ENCODE assay signal across 14 cellular contexts in the genomic region with DNA sequence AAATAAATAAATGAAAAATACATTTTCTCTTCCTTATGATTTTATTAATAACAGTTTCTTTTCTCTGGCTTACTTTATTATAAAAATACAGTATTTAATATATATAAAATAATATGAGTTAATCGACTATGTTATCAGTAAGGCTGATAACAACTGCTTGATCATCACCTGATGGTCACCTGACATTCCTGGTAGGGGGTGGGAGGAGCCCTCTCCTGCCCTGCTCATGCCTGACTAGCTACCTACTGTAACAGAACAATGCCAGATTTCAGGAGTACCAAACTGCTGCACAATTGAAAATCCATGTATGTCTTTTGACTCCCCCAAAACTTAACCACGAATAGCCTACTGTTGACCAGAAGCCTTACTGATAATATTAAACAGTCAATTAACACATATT. TPM values are rescaled to one million over a fixed set of nuclear protein-coding genes. Genes with fewer than 3 reads are reported as not detected.
DNase-seq lines count a peak whose midpoint lies in the region; ATAC-seq and TF ChIP-seq lines count a peak whose summit lies in the region.
"Had no signal": no experiment of that assay in that cellular context is flagged by ENCODE, and none has a peak within 500 bp of the region (broad histone marks: within the 10 kb centered on the region; RNA-seq: fewer than 3 reads in every experiment).

No MANE protein-coding gene starts in this region.

- no peak for TF ChIP-seq EP300 in ovary (IDR thresholded peaks at IDR 0.05)

- H3K9ac ChIP-seq in MM.1S (ENCODE audit: low read length): no peak overlapping the region
- H3K9ac ChIP-seq: parathyroid adenoma had no signal

- H3F3A ChIP-seq in MM.1S (ENCODE audit: insufficient read depth, low read length): peaks cover 14% of the 10 kb centered on the region

- H2AFZ ChIP-seq in MM.1S (ENCODE audit: low read length): no peak overlapping the region
- H2AFZ ChIP-seq: parathyroid adenoma had no signal

- no peak for ATAC-seq in activated naive CD8-positive, alpha-beta T cell treated with anti-CD3 and anti-CD28 coated beads, Interleukin-2, amount 50 U/mL, for 24 hours
- no peak for ATAC-seq in stimulated activated effector memory CD8-positive, alpha-beta T cell treated with anti-CD3 and anti-CD28 coated beads, Interleukin-12 subunit alpha, Interleukin-12 subunit beta, amount 100 ng/mL, for 72 hours
- ATAC-seq in activated T-cell treated with anti-CD3 and anti-CD28 coated beads, Interleukin-2, amount 50 U/mL, for 72 hours (replicated peaks in 1 of 2): no peak

- H3K9me3 ChIP-seq in MM.1S (replicated peaks; ENCODE audit: insufficient read depth, low read length) (no peaks in the 10 kb centered on the region), ovary (no peaks in the 10 kb centered on the region)
- H3K9me3 ChIP-seq: SJCRH30 had no signal

- H3K4me2 ChIP-seq in MM.1S (ENCODE audit: low read depth, low read length): peak overlapping the region; percentile 69; the same call in 1 of the 2 replicates

- H3K27me3 Mint-ChIP-seq in activated naive CD4-positive, alpha-beta T cell treated with anti-CD3 and anti-CD28 coated beads, Interleukin-2, amount 10 ng/mL, durations not matched to agents 7 days and 5 days: no peaks in the 10 kb centered on the region
- no peaks in the 10 kb centered on the region for H3K27me3 Mint-ChIP-seq in activated naive CD8-positive, alpha-beta T cell treated with anti-CD3 and anti-CD28 coated beads, Interleukin-2, amount 50 U/mL, for 24 hours
- H3K27me3 Mint-ChIP-seq in activated T-cell treated with anti-CD3 and anti-CD28 coated beads, Interleukin-2, amount 50 U/mL, for 72 hours (ENCODE audit: low read depth): no peaks in the 10 kb centered on the region
- peaks cover 38% of the 10 kb centered on the region for H3K27me3 Mint-ChIP-seq in progenitor cell of endocrine pancreas

- peaks cover 3% of the 10 kb centered on the region for H3K4me1 ChIP-seq in MM.1S (ENCODE audit: low read length)
- no peaks in the 10 kb centered on the region for H3K4me1 ChIP-seq in ovary (ENCODE audit: insufficient read depth)
- H3K4me1 ChIP-seq: parathyroid adenoma, SJCRH30 had no signal

- no peaks in the 10 kb centered on the region for H3K27me3 ChIP-seq in MM.1S (replicated peaks; ENCODE audit: insufficient read depth, low read length)
- no peaks in the 10 kb centered on the region for H3K27me3 ChIP-seq in ovary

- H3K4me3 ChIP-seq in MM.1S (ENCODE audit: low read length): no peak overlapping the region
- no peak overlapping the region for H3K4me3 ChIP-seq in ovary
- H3K4me3 ChIP-seq: GM23248, SJCRH30 had no signal

- TF ChIP-seq POLR2A in ovary (IDR thresholded peaks at IDR 0.05): no peak

- H4K20me1 ChIP-seq in MM.1S (ENCODE audit: insufficient read depth, low read length): no peaks in the 10 kb centered on the region

- DNase-seq in activated naive CD4-positive, alpha-beta T cell treated with anti-CD3 and anti-CD28 coated beads, Interleukin-2, amount 10 ng/mL, durations not matched to agents 7 days and 5 days: no peak
- no peak for DNase-seq in activated naive CD4-positive, alpha-beta T cell treated with Interleukin-2 at 50 U/mL for 16 hours
- DNase-seq in MM.1S (no peak), progenitor cell of endocrine pancreas (ENCODE audit: low spot score, unreplicated experiment) (no peak), ovary (no peak)
- no peak for DNase-seq in activated naive CD8-positive, alpha-beta T cell treated with anti-CD3 and anti-CD28 coated beads, Interleukin-2, amount 50 U/mL, for 24 hours
- DNase-seq in stimulated activated effector memory CD8-positive, alpha-beta T cell treated with anti-CD3 and anti-CD28 coated beads, Interleukin-12 subunit alpha, Interleukin-12 subunit beta, amount 100 ng/mL, for 72 hours (ENCODE audit: low spot score in 2 of 2): no peak
- no peak for DNase-seq in activated T-cell treated with anti-CD3 and anti-CD28 coated beads, Interleukin-2, amount 50 U/mL, for 72 hours
- DNase-seq: activated CD4-positive, alpha-beta T cell treated with anti-CD3 and anti-CD28 coated beads, Interleukin-2, amount 50 U/mL, for 48 hours; activated effector memory CD4-positive, alpha-beta T cell treated with anti-CD3 and anti-CD28 coated beads, Interleukin-2, amount 50 U/mL, for 16 hours; GM23248; SJCRH30; stimulated activated CD4-positive, alpha-beta T cell treated with anti-CD3 and anti-CD28 coated beads, Interleukin-12 subunit alpha, Interleukin-12 subunit beta, amount 100 ng/mL, for 4 hours had no signal

- CTCF ChIA-PET in activated naive CD4-positive, alpha-beta T cell treated with anti-CD3 and anti-CD28 coated beads, Interleukin-2, amount 10 ng/mL, durations not matched to agents 7 days and 5 days (lab: Charles Lee): interaction anchor here (0.6 to 1.4 kb wide), 3 partner anchors 8 to 98 kb away, joined by 3 read pairs; no protein-coding TSS in a partner anchor

- no peaks in the 10 kb centered on the region for H3K9me3 Mint-ChIP-seq in activated naive CD4-positive, alpha-beta T cell treated with anti-CD3 and anti-CD28 coated beads, Interleukin-2, amount 10 ng/mL, durations not matched to agents 7 days and 5 days
- H3K9me3 Mint-ChIP-seq in activated naive CD8-positive, alpha-beta T cell treated with anti-CD3 and anti-CD28 coated beads, Interleukin-2, amount 50 U/mL, for 24 hours: no peaks in the 10 kb centered on the region
- H3K9me3 Mint-ChIP-seq in stimulated activated effector memory CD8-positive, alpha-beta T cell treated with anti-CD3 and anti-CD28 coated beads, Interleukin-12 subunit alpha, Interleukin-12 subunit beta, amount 100 ng/mL, for 72 hours: no peaks in the 10 kb centered on the region
- H3K9me3 Mint-ChIP-seq in activated T-cell treated with anti-CD3 and anti-CD28 coated beads, Interleukin-2, amount 50 U/mL, for 72 hours: no peaks in the 10 kb centered on the region
- H3K9me3 Mint-ChIP-seq in progenitor cell of endocrine pancreas (ENCODE audit: low read depth): no peaks in the 10 kb centered on the region

- H3K4me1 Mint-ChIP-seq in activated naive CD4-positive, alpha-beta T cell treated with anti-CD3 and anti-CD28 coated beads, Interleukin-2, amount 10 ng/mL, durations not matched to agents 7 days and 5 days: peaks cover 34% of the 10 kb centered on the region
- H3K4me1 Mint-ChIP-seq in activated naive CD8-positive, alpha-beta T cell treated with anti-CD3 and anti-CD28 coated beads, Interleukin-2, amount 50 U/mL, for 24 hours: peaks cover 39% of the 10 kb centered on the region
- H3K4me1 Mint-ChIP-seq in stimulated activated effector memory CD8-positive, alpha-beta T cell treated with anti-CD3 and anti-CD28 coated beads, Interleukin-12 subunit alpha, Interleukin-12 subunit beta, amount 100 ng/mL, for 72 hours: peaks cover 34% of the 10 kb centered on the region
- peaks cover 52% of the 10 kb centered on the region for H3K4me1 Mint-ChIP-seq in activated T-cell treated with anti-CD3 and anti-CD28 coated beads, Interleukin-2, amount 50 U/mL, for 72 hours (ENCODE audit: low read depth)
- H3K4me1 Mint-ChIP-seq in progenitor cell of endocrine pancreas (ENCODE audit: low read depth): peaks cover 4% of the 10 kb centered on the region

- H3K36me3 Mint-ChIP-seq in activated naive CD4-positive, alpha-beta T cell treated with anti-CD3 and anti-CD28 coated beads, Interleukin-2, amount 10 ng/mL, durations not matched to agents 7 days and 5 days: peaks cover 14% of the 10 kb centered on the region
- peaks cover 10% of the 10 kb centered on the region for H3K36me3 Mint-ChIP-seq in activated naive CD8-positive, alpha-beta T cell treated with anti-CD3 and anti-CD28 coated beads, Interleukin-2, amount 50 U/mL, for 24 hours (ENCODE audit: low read depth)
- H3K36me3 Mint-ChIP-seq in stimulated activated effector memory CD8-positive, alpha-beta T cell treated with anti-CD3 and anti-CD28 coated beads, Interleukin-12 subunit alpha, Interleukin-12 subunit beta, amount 100 ng/mL, for 72 hours: peaks cover 10% of the 10 kb centered on the region
- peaks cover 0 to 1% of the 10 kb centered on the region in 2 donors for H3K36me3 Mint-ChIP-seq in activated T-cell treated with anti-CD3 and anti-CD28 coated beads, Interleukin-2, amount 50 U/mL, for 72 hours (ENCODE audit: insufficient read depth in 2 of 2)
- H3K36me3 Mint-ChIP-seq in progenitor cell of endocrine pancreas (ENCODE audit: insufficient read depth): no peaks in the 10 kb centered on the region

- H3K36me3 ChIP-seq in MM.1S (replicated peaks; ENCODE audit: insufficient read depth, low read length): no peaks in the 10 kb centered on the region
- no peaks in the 10 kb centered on the region for H3K36me3 ChIP-seq in ovary
- H3K36me3 ChIP-seq: SJCRH30 had no signal

- intact Hi-C loops in ovary (cut with DNase I): no loop called here

- H3K27ac Mint-ChIP-seq in activated naive CD4-positive, alpha-beta T cell treated with anti-CD3 and anti-CD28 coated beads, Interleukin-2, amount 10 ng/mL, durations not matched to agents 7 days and 5 days: peak overlapping the region; percentile 79
- peak overlapping the region; percentile 93 for H3K27ac Mint-ChIP-seq in activated naive CD8-positive, alpha-beta T cell treated with anti-CD3 and anti-CD28 coated beads, Interleukin-2, amount 50 U/mL, for 24 hours
- peak overlapping the region; percentile 96 for H3K27ac Mint-ChIP-seq in stimulated activated effector memory CD8-positive, alpha-beta T cell treated with anti-CD3 and anti-CD28 coated beads, Interleukin-12 subunit alpha, Interleukin-12 subunit beta, amount 100 ng/mL, for 72 hours
- no peak overlapping the region for H3K27ac Mint-ChIP-seq in activated T-cell treated with anti-CD3 and anti-CD28 coated beads, Interleukin-2, amount 50 U/mL, for 72 hours
- no peak overlapping the region for H3K27ac Mint-ChIP-seq in progenitor cell of endocrine pancreas

- H3K79me2 ChIP-seq in MM.1S (ENCODE audit: low read length): no peaks in the 10 kb centered on the region
- H3K79me2 ChIP-seq: parathyroid adenoma had no signal

- 56 to 72% (median 59%) methylated on average over 2 of the region's 2 CpGs for WGBS in ovary, 3 donors

- H3K9me2 ChIP-seq in MM.1S (replicated peaks; ENCODE audit: insufficient read depth, low read length): no peaks in the 10 kb centered on the region

- H3K27ac ChIP-seq in MM.1S (ENCODE audit: low read length) (peak overlapping the region; percentile 73; the same call in 1 of the 2 replicates), ovary (no peak overlapping the region)
- H3K27ac ChIP-seq: parathyroid adenoma, SJCRH30 had no signal

- H3K4me3 Mint-ChIP-seq in activated naive CD4-positive, alpha-beta T cell treated with anti-CD3 and anti-CD28 coated beads, Interleukin-2, amount 10 ng/mL, durations not matched to agents 7 days and 5 days: peak overlapping the region; percentile 25
- peak overlapping the region; percentile 95 for H3K4me3 Mint-ChIP-seq in activated naive CD8-positive, alpha-beta T cell treated with anti-CD3 and anti-CD28 coated beads, Interleukin-2, amount 50 U/mL, for 24 hours
- peak overlapping the region; percentile 69 for H3K4me3 Mint-ChIP-seq in stimulated activated effector memory CD8-positive, alpha-beta T cell treated with anti-CD3 and anti-CD28 coated beads, Interleukin-12 subunit alpha, Interleukin-12 subunit beta, amount 100 ng/mL, for 72 hours
- H3K4me3 Mint-ChIP-seq in activated T-cell treated with anti-CD3 and anti-CD28 coated beads, Interleukin-2, amount 50 U/mL, for 72 hours: peak overlapping the region in 1 of 2 donors; percentile 14
- H3K4me3 Mint-ChIP-seq in progenitor cell of endocrine pancreas (ENCODE audit: low read depth): no peak overlapping the region

- TF ChIP-seq CTCF in MM.1S (IDR thresholded peaks at IDR 0.05; ENCODE audit: low read length): no peak
- no peak for TF ChIP-seq CTCF in progenitor cell of endocrine pancreas (IDR thresholded peaks at IDR 0.05; ENCODE audit: unreplicated experiment)
- no peak for TF ChIP-seq CTCF in ovary (IDR thresholded peaks at IDR 0.05)

RNA-seq across cellular contexts. Expression of a gene that starts 1.3 kb away (rescaled TPM):
- total RNA-seq in activated T-cell treated with anti-CD3 and anti-CD28 coated beads, Interleukin-2, amount 50 U/mL, for 72 hours: 10 to 100 TPM; 44.1 to 49.7 TPM
- 0.24 and 0.38 TPM in 2 replicates for total RNA-seq in progenitor cell of endocrine pancreas
- 1 to 10 TPM; 1.1 to 6.6 (median 1.8) TPM for total RNA-seq in ovary
- 10 to 100 TPM in 1 of 2 donors, under 1 TPM in 1; 0.64 to 10.2 TPM for polyA plus RNA-seq in ovary
- total RNA-seq: SJCRH30 had no signal

Comparison
In these comparisons a context has a peak if more than half of its experiments do, and no peak if none do; other contexts are left out.
1. H3K27ac Mint-ChIP-seq: peak in activated naive CD4-positive, alpha-beta T cell treated with anti-CD3 and anti-CD28 coated beads, Interleukin-2, amount 10 ng/mL, durations not matched to agents 7 days and 5 days (single experiment), activated naive CD8-positive, alpha-beta T cell treated with anti-CD3 and anti-CD28 coated beads, Interleukin-2, amount 50 U/mL, for 24 hours (single experiment) and stimulated activated effector memory CD8-positive, alpha-beta T cell treated with anti-CD3 and anti-CD28 coated beads, Interleukin-12 subunit alpha, Interleukin-12 subunit beta, amount 100 ng/mL, for 72 hours (single experiment); none in activated T-cell treated with anti-CD3 and anti-CD28 coated beads, Interleukin-2, amount 50 U/mL, for 72 hours (single experiment) and progenitor cell of endocrine pancreas (single experiment).
2. RNA of a gene that starts 1.3 kb away (total RNA-seq): 44.1 to 49.7 TPM in activated T-cell treated with anti-CD3 and anti-CD28 coated beads, Interleukin-2, amount 50 U/mL, for 72 hours; 1.1 to 6.6 TPM in ovary and 0.24 to 0.38 TPM in progenitor cell of endocrine pancreas; every median in the first group is over 4 times any median in the second.